ENCODE assay signal across 2 cellular contexts in the genomic region with DNA sequence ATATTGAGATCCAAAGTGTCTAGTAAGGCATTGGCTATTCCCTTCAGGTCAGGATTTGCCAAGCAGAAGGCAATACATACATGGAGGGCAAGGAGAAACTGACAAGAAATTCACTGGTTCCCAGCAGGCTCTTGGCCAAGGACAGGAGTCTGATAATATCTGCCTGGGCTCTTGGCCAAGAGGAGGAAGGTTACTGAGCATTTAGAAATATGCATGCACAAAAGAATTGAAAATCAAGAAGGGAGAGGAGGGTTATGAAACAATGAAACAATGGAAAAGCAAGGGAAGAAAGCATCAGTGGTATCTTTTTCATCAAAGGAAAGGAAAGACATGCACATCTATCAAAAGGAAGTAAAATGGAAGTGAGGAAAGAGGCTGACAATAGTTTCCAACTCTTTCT.
TF ChIP-seq lines count a peak whose summit lies in the region.

No MANE protein-coding gene starts in this region.

TF ChIP-seq in SK-N-SH, 30 proteins besides CTCF, POLR2A, EP300 and RAD21 (continued from another document):
- TF ChIP-seq, protein P1, sequence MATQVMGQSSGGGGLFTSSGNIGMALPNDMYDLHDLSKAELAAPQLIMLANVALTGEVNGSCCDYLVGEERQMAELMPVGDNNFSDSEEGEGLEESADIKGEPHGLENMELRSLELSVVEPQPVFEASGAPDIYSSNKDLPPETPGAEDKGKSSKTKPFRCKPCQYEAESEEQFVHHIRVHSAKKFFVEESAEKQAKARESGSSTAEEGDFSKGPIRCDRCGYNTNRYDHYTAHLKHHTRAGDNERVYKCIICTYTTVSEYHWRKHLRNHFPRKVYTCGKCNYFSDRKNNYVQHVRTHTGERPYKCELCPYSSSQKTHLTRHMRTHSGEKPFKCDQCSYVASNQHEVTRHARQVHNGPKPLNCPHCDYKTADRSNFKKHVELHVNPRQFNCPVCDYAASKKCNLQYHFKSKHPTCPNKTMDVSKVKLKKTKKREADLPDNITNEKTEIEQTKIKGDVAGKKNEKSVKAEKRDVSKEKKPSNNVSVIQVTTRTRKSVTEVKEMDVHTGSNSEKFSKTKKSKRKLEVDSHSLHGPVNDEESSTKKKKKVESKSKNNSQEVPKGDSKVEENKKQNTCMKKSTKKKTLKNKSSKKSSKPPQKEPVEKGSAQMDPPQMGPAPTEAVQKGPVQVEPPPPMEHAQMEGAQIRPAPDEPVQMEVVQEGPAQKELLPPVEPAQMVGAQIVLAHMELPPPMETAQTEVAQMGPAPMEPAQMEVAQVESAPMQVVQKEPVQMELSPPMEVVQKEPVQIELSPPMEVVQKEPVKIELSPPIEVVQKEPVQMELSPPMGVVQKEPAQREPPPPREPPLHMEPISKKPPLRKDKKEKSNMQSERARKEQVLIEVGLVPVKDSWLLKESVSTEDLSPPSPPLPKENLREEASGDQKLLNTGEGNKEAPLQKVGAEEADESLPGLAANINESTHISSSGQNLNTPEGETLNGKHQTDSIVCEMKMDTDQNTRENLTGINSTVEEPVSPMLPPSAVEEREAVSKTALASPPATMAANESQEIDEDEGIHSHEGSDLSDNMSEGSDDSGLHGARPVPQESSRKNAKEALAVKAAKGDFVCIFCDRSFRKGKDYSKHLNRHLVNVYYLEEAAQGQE (IDR thresholded peaks at IDR 0.05; ENCODE audit: low read depth, low read length): 0 out of 2 replicates have a peak, but pooled peaks have one; percentile 46
- TF ChIP-seq SMC3 (IDR thresholded peaks at IDR 0.05; ENCODE audit: low read depth, low read length) (no peak), POLR2AphosphoS5 (IDR thresholded peaks at IDR 0.05; ENCODE audit: low read depth, low read length) (0 out of 2 replicates have a peak, but pooled peaks have one; percentile 19), EZH2phosphoT487 (IDR thresholded peaks at IDR 0.05; ENCODE audit: borderline replicate concordance, low read depth) (no peak), MEF2A (IDR thresholded peaks at IDR 0.05; ENCODE audit: borderline replicate concordance, low read depth) (0 out of 2 replicates have a peak, but pooled peaks have one; percentile 23), FOXJ3 (CRISPR knock-in tag; IDR thresholded peaks at IDR 0.05) (no peak), YY1 (IDR thresholded peaks at IDR 0.05; ENCODE audit: low read depth) (0 out of 2 replicates have a peak, but pooled peaks have one; percentile 33), RFX5 (IDR thresholded peaks at IDR 0.05; ENCODE audit: low read length) (no peak), RXRA (IDR thresholded peaks at IDR 0.05; ENCODE audit: borderline replicate concordance, low read depth) (0 out of 2 replicates have a peak, but pooled peaks have one; percentile 21), JUND (IDR thresholded peaks at IDR 0.05) (peak; percentile 67), SIN3A (IDR thresholded peaks at IDR 0.05; ENCODE audit: borderline replicate concordance, low read depth, low read length) (peak; percentile 70; the same call in 1 of the 2 replicates), NRF1 (IDR thresholded peaks at IDR 0.05; ENCODE audit: low read depth, low read length) (no peak), CHD2 (IDR thresholded peaks at IDR 0.05; ENCODE audit: low read length, partially characterized antibody) (no peak), PBX3 (IDR thresholded peaks at IDR 0.05) (peak; percentile 75; the same call in 1 of the 2 replicates), GATA2 (CRISPR knock-in tag; IDR thresholded peaks at IDR 0.05) (no peak), FOSL2 (IDR thresholded peaks at IDR 0.05; ENCODE audit: borderline replicate concordance, low read depth) (peak; percentile 41; the same call in 1 of the 2 replicates), MXI1 (IDR thresholded peaks at IDR 0.05; ENCODE audit: low read depth, low read length) (no peak)
- TF ChIP-seq, protein P2, sequence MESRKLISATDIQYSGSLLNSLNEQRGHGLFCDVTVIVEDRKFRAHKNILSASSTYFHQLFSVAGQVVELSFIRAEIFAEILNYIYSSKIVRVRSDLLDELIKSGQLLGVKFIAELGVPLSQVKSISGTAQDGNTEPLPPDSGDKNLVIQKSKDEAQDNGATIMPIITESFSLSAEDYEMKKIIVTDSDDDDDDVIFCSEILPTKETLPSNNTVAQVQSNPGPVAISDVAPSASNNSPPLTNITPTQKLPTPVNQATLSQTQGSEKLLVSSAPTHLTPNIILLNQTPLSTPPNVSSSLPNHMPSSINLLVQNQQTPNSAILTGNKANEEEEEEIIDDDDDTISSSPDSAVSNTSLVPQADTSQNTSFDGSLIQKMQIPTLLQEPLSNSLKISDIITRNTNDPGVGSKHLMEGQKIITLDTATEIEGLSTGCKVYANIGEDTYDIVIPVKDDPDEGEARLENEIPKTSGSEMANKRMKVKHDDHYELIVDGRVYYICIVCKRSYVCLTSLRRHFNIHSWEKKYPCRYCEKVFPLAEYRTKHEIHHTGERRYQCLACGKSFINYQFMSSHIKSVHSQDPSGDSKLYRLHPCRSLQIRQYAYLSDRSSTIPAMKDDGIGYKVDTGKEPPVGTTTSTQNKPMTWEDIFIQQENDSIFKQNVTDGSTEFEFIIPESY (IDR thresholded peaks at IDR 0.05; ENCODE audit: borderline replicate concordance, low read depth): no peak
- TF ChIP-seq, protein P3, sequence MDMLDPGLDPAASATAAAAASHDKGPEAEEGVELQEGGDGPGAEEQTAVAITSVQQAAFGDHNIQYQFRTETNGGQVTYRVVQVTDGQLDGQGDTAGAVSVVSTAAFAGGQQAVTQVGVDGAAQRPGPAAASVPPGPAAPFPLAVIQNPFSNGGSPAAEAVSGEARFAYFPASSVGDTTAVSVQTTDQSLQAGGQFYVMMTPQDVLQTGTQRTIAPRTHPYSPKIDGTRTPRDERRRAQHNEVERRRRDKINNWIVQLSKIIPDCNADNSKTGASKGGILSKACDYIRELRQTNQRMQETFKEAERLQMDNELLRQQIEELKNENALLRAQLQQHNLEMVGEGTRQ (IDR thresholded peaks at IDR 0.05; ENCODE audit: borderline replicate concordance, low read depth, low read length): no peak
- TF ChIP-seq, protein P4, sequence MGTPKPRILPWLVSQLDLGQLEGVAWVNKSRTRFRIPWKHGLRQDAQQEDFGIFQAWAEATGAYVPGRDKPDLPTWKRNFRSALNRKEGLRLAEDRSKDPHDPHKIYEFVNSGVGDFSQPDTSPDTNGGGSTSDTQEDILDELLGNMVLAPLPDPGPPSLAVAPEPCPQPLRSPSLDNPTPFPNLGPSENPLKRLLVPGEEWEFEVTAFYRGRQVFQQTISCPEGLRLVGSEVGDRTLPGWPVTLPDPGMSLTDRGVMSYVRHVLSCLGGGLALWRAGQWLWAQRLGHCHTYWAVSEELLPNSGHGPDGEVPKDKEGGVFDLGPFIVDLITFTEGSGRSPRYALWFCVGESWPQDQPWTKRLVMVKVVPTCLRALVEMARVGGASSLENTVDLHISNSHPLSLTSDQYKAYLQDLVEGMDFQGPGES (IDR thresholded peaks at IDR 0.05; ENCODE audit: low read depth, low read length): no peak

TF ChIP-seq in GM23338, 12 proteins besides CTCF, POLR2A, EP300 and RAD21 (continued from another document):
- TF ChIP-seq ZNF462 (CRISPR knock-in tag; IDR thresholded peaks at IDR 0.05) (no peak), JUNB (IDR thresholded peaks at IDR 0.05; ENCODE audit: unreplicated experiment) (no peak), ZNF331 (CRISPR knock-in tag; IDR thresholded peaks at IDR 0.05; ENCODE audit: low read depth) (no peak)
- TF ChIP-seq, protein P1 (IDR thresholded peaks at IDR 0.05; ENCODE audit: unreplicated experiment): no peak
